9 cellular contexts compared by ENCODE assay signal in genomic region chr2:218406209-218406948, GRCh38. TPM values are rescaled to one million over a fixed set of nuclear protein-coding genes. Genes with fewer than 3 reads are reported as not detected.
A peak's percentile ranks its signal among the peaks of the same experiment; 100 is the strongest.
DNase-seq lines count a peak whose midpoint lies in the region; ATAC-seq and TF ChIP-seq lines count a peak whose summit lies in the region.
"Had no signal": no experiment of that assay in that cellular context is flagged by ENCODE, and none has a peak within 500 bp of the region (broad histone marks: within the 10 kb centered on the region; RNA-seq: fewer than 3 reads in every experiment).

No MANE protein-coding gene starts in this region.

- H3K9me3 Mint-ChIP-seq in activated CD4-positive, alpha-beta T cell treated with anti-CD3 and anti-CD28 coated beads, Interleukin-2, amount 10 ng/mL, durations not matched to agents 24 days and 14 days: no peaks in the 10 kb centered on the region

- H3K27ac Mint-ChIP-seq in activated CD4-positive, alpha-beta T cell treated with anti-CD3 and anti-CD28 coated beads, Interleukin-2, amount 10 ng/mL, durations not matched to agents 24 days and 14 days: peak overlapping the region; percentile 86

- H3K27me3 ChIP-seq in left lung: no peaks in the 10 kb centered on the region

- DNase-seq in CD1c-positive myeloid dendritic cell (ENCODE audit: extremely low spot score) (peak; percentile 96), NCI-H526 (lab: John Stamatoyannopoulos, UW) (peak; percentile 84 to 98), coronary artery (ENCODE audit: low spot score) (peak; percentile 97), left lung (peak; percentile 98 to 100)
- DNase-seq in activated CD4-positive, alpha-beta T cell treated with anti-CD3 and anti-CD28 coated beads, Interleukin-2, amount 10 ng/mL, durations not matched to agents 24 days and 14 days: peak; percentile 97
- peak; percentile 77 for DNase-seq in stimulated activated CD4-positive, alpha-beta T cell treated with anti-CD3 and anti-CD28 coated beads, Interleukin-2, amount 100 ng/mL, for 4 hours (ENCODE audit: low read depth)

- intact Hi-C loops in activated CD4-positive, alpha-beta T cell treated with anti-CD3 and anti-CD28 coated beads, Interleukin-2, amount 10 ng/mL, durations not matched to agents 24 days and 14 days (cut with micrococcal nuclease): loop anchor here (1.0 to 5.0 kb wide), 5 partner anchors 10 to 253 kb away; partner anchors contain the start of genes BCS1L, CNOT9, USP37 and ZNF142
- intact Hi-C loops in left lung (cut with DNase I): loop anchor here in 1 of 2 donors (5.0 kb wide), 1 partner anchor 61 kb away; no protein-coding TSS in a partner anchor

- peaks cover 0 to 42% of the 10 kb centered on the region in 2 donors for H3K36me3 ChIP-seq in left lung

- peaks cover 27 to 66% of the 10 kb centered on the region in 2 donors for H3K4me1 ChIP-seq in left lung

- TF ChIP-seq CTCF in coronary artery (IDR thresholded peaks at IDR 0.05): peak; percentile 81
- TF ChIP-seq CTCF in left lung (IDR thresholded peaks at IDR 0.05): peak; percentile 75

- peaks cover 29% of the 10 kb centered on the region for H3K36me3 Mint-ChIP-seq in activated CD4-positive, alpha-beta T cell treated with anti-CD3 and anti-CD28 coated beads, Interleukin-2, amount 10 ng/mL, durations not matched to agents 24 days and 14 days (ENCODE audit: low read depth)

- H3K27me3 Mint-ChIP-seq in activated CD4-positive, alpha-beta T cell treated with anti-CD3 and anti-CD28 coated beads, Interleukin-2, amount 10 ng/mL, durations not matched to agents 24 days and 14 days: no peaks in the 10 kb centered on the region

- H3K9me3 ChIP-seq in left lung: no peaks in the 10 kb centered on the region

- H3K27ac ChIP-seq in coronary artery (peak overlapping the region; percentile 79 to 95), left lung (peak overlapping the region; percentile 93)

- ATAC-seq in GM19372 (IDR thresholded peaks at IDR 0.05; ENCODE audit: low read depth, unreplicated experiment) (peak; percentile 82), HG03520 (IDR thresholded peaks at IDR 0.05; ENCODE audit: unreplicated experiment) (peak; percentile 77), left lung (peak; percentile 90)

- peak overlapping the region; percentile 85 for H3K4me3 Mint-ChIP-seq in activated CD4-positive, alpha-beta T cell treated with anti-CD3 and anti-CD28 coated beads, Interleukin-2, amount 10 ng/mL, durations not matched to agents 24 days and 14 days

- H3K4me3 ChIP-seq in coronary artery (peak overlapping the region; percentile 67), left lung (peak overlapping the region; percentile 41 to 43)

- peaks cover 45% of the 10 kb centered on the region for H3K4me1 Mint-ChIP-seq in activated CD4-positive, alpha-beta T cell treated with anti-CD3 and anti-CD28 coated beads, Interleukin-2, amount 10 ng/mL, durations not matched to agents 24 days and 14 days

RNA-seq across cellular contexts. Expression of gene CTDSP1, which starts 6.7 kb away (rescaled TPM):
- total RNA-seq in activated CD4-positive, alpha-beta T cell treated with anti-CD3 and anti-CD28 coated beads, Interleukin-2, amount 10 ng/mL, durations not matched to agents 24 days and 14 days: 103 and 106 TPM in 2 replicates
- 100 to 1,000 TPM; 122 to 147 TPM for total RNA-seq in left lung

RNA-seq across cellular contexts. Expression of gene VIL1, which starts 12.5 kb away (rescaled TPM):
- not detected in 2 replicates for total RNA-seq in activated CD4-positive, alpha-beta T cell treated with anti-CD3 and anti-CD28 coated beads, Interleukin-2, amount 10 ng/mL, durations not matched to agents 24 days and 14 days
- under 1 TPM in 1 of 2 donors, not detected in 1; 0.29 TPM for total RNA-seq in left lung
- total RNA-seq: subcutaneous adipose tissue had no signal

RNA-seq across cellular contexts. Expression of gene SLC11A1, which starts 24.3 kb away (rescaled TPM):
- total RNA-seq in activated CD4-positive, alpha-beta T cell treated with anti-CD3 and anti-CD28 coated beads, Interleukin-2, amount 10 ng/mL, durations not matched to agents 24 days and 14 days: 0.12 and 0.19 TPM in 2 replicates
- 100 to 1,000 TPM in 1 of 2 donors, 10 to 100 TPM in 1; 98.2 to 194 TPM for total RNA-seq in left lung

RNA-seq across cellular contexts. Expression of gene CATIP, which starts 49.7 kb away (rescaled TPM):
- total RNA-seq in activated CD4-positive, alpha-beta T cell treated with anti-CD3 and anti-CD28 coated beads, Interleukin-2, amount 10 ng/mL, durations not matched to agents 24 days and 14 days: not detected in 2 replicates
- 1 to 10 TPM in 1 of 2 donors, under 1 TPM in 1; 0.55 to 3.3 TPM for total RNA-seq in left lung
- total RNA-seq: subcutaneous adipose tissue had no signal

Comparison
In these comparisons a context has a peak if more than half of its experiments do, and no peak if none do; other contexts are left out.
1. Peak in every context shown above with its lines: DNase-seq, ATAC-seq, H3K4me3 ChIP-seq and H3K27ac ChIP-seq.
2. RNA of gene SLC11A1, which starts 24.3 kb away (total RNA-seq): 98.2 to 194 TPM in left lung; 0.12 to 0.19 TPM in activated CD4-positive, alpha-beta T cell treated with anti-CD3 and anti-CD28 coated beads, Interleukin-2, amount 10 ng/mL, durations not matched to agents 24 days and 14 days; every median in the first group is over 10 times any median in the second.